8 cellular contexts compared by ENCODE assay signal in genomic region chr6:43635387-43636311, GRCh38. TPM values are rescaled to one million over a fixed set of nuclear protein-coding genes. Genes with fewer than 3 reads are reported as not detected.
A peak's percentile ranks its signal among the peaks of the same experiment; 100 is the strongest.
DNase-seq lines count a peak whose midpoint lies in the region; ATAC-seq and TF ChIP-seq lines count a peak whose summit lies in the region.

Gene MAD2L1BP (plus strand): TSS chr6:43635840. CDS start chr6:43635876, 36 bp downstream.

- TF ChIP-seq CTCF in gastroesophageal sphincter (IDR thresholded peaks at IDR 0.05) = peak in 1 of 4 experiments; percentile 27
- TF ChIP-seq CTCF in neutrophil (IDR thresholded peaks at IDR 0.05) = no peak
- TF ChIP-seq CTCF in subcutaneous adipose tissue (IDR thresholded peaks at IDR 0.05; ENCODE audit: low read depth) = no peak

- DNase-seq in GF-D8 (lab: John Stamatoyannopoulos, UW) = peak; percentile 66
- DNase-seq in HEK293T (ENCODE audit: extremely low spot score) = peak; percentile 86
- DNase-seq in NCI-H1048 (lab: John Stamatoyannopoulos, UW) = peak; percentile 41
- no peak for DNase-seq in SK-N-MC (ENCODE audit: low read depth, low spot score)
- DNase-seq in activated naive CD4-positive, alpha-beta T cell treated with Interleukin-2 at 50 U/mL for 16 hours = peak; percentile 90

- peak; percentile 62 to 76 for TF ChIP-seq POLR2A in gastroesophageal sphincter (IDR thresholded peaks at IDR 0.05)

- H3K27me3 ChIP-seq in gastroesophageal sphincter (no peaks in the 10 kb centered on the region), neutrophil (no peaks in the 10 kb centered on the region)

- H3K4me1 ChIP-seq in gastroesophageal sphincter (peaks cover 0 to 53% (median 24%) of the 10 kb centered on the region in 3 donors), neutrophil (ENCODE audit: control insufficient read depth in 1 of 2, insufficient read depth in 1 of 2, low read depth in 1 of 2, low read length in 1 of 2) (peaks cover 22 to 23% of the 10 kb centered on the region in 2 experiments)

- H3K4me3 ChIP-seq in SK-N-MC (peak within 1 kb of the TSS; percentile 88), gastroesophageal sphincter (peak within 1 kb of the TSS; percentile 89 to 90), neutrophil (ENCODE audit: low read depth in 1 of 2, low read length in 1 of 2) (peak within 1 kb of the TSS; percentile 85 to 87)

- peak within 1 kb of the TSS; percentile 92 for H3K9ac ChIP-seq in SK-N-MC (ENCODE audit: insufficient read length)

- CTCF ChIA-PET in HEK293T (lab: Yijun Ruan, JAX) = no interaction called here

- POLR2A ChIA-PET in HEK293T (lab: Yijun Ruan, JAX) = interaction anchor here (0.6 to 2.4 kb wide), 24 partner anchors 8 to 464 kb away, joined by 3 to 44 read pairs (median 3); partner anchors contain the start of genes POLH, RSPH9 and XPO5

- no peaks in the 10 kb centered on the region for H3K9me3 ChIP-seq in SK-N-MC (ENCODE audit: low read depth, low read length)
- no peaks in the 10 kb centered on the region for H3K9me3 ChIP-seq in gastroesophageal sphincter
- H3K9me3 ChIP-seq in neutrophil = no peaks in the 10 kb centered on the region

- peak; percentile 85 for ATAC-seq in gastroesophageal sphincter

- no peak for TF ChIP-seq EP300 in gastroesophageal sphincter (IDR thresholded peaks at IDR 0.05)

- peak within 1 kb of the TSS; percentile 81 for H3K27ac ChIP-seq in SK-N-MC
- H3K27ac ChIP-seq in gastroesophageal sphincter = peak within 1 kb of the TSS; percentile 76 to 94 (median 90)
- H3K27ac ChIP-seq in neutrophil = peak within 1 kb of the TSS; percentile 82

- H3K36me3 ChIP-seq in SK-N-MC (ENCODE audit: insufficient read depth, low read length) (peaks cover 35% of the 10 kb centered on the region), gastroesophageal sphincter (peaks cover 0 to 38% of the 10 kb centered on the region in 2 donors), neutrophil (peaks cover 32% of the 10 kb centered on the region)

- WGBS in gastroesophageal sphincter (ENCODE audit: low coverage in 1 of 2), 2 donors = 4 to 6% methylated on average over 6 to 32 of the region's 48 CpGs

TF ChIP-seq in HEK293T, 16 proteins besides CTCF, POLR2A, EP300 and RAD21:
- TF ChIP-seq L3MBTL2 (conservative IDR thresholded peaks at IDR 0.05) (peak; percentile 82), ELF4 (IDR thresholded peaks at IDR 0.05) (peak; percentile 85), PKNOX1 (IDR thresholded peaks at IDR 0.05) (no peak)

RNA-seq across cellular contexts. Expression of gene MAD2L1BP, which starts in this region (rescaled TPM):
- 10 to 100 TPM; 15.6 to 36.6 (median 23.0) TPM for total RNA-seq in gastroesophageal sphincter
- total RNA-seq in subcutaneous adipose tissue = 10 to 100 TPM; 15.6 to 37.2 (median 26.6) TPM
